ENCODE assay signal across 9 cellular contexts in genomic region chr4:6916587-6917444, GRCh38. TPM values are rescaled to one million over a fixed set of nuclear protein-coding genes. Genes with fewer than 3 reads are reported as not detected.
DNase-seq lines count a peak whose midpoint lies in the region; ATAC-seq and TF ChIP-seq lines count a peak whose summit lies in the region.
"Had no signal": no experiment of that assay in that cellular context is flagged by ENCODE, and none has a peak within 500 bp of the region (broad histone marks: within the 10 kb centered on the region; RNA-seq: fewer than 3 reads in every experiment).

No MANE protein-coding gene starts in this region.

- CTCF ChIA-PET in activated CD8-positive, alpha-beta T cell treated with anti-CD3 and anti-CD28 coated beads, Interleukin-2, amount 10 ng/mL, durations not matched to agents 7 days and 5 days (lab: Charles Lee): interaction anchor here (0.7 to 3.3 kb wide), 8 partner anchors 9 to 68 kb away, joined by 3 to 17 read pairs (median 7); no protein-coding TSS in a partner anchor

- no peaks in the 10 kb centered on the region for H3K9me3 Mint-ChIP-seq in CD14-positive monocyte
- H3K9me3 Mint-ChIP-seq in activated CD8-positive, alpha-beta T cell treated with anti-CD3 and anti-CD28 coated beads, Interleukin-2, amount 10 ng/mL, durations not matched to agents 7 days and 5 days (ENCODE audit: insufficient read depth): no peaks in the 10 kb centered on the region

- TF ChIP-seq CTCF in CD14-positive monocyte (IDR thresholded peaks at IDR 0.05): no peak
- no peak for TF ChIP-seq CTCF in LNCaP clone FGC (IDR thresholded peaks at IDR 0.05; ENCODE audit: control insufficient read depth, extremely low read depth, insufficient read depth)

- peak overlapping the region; percentile 24 to 75 for H3K27ac ChIP-seq in esophagus (ENCODE audit: low read depth in 2 of 2, low read length in 1 of 2)

- peaks cover 0 to 2% (median 1%) of the 10 kb centered on the region in 3 donors for H3K27me3 Mint-ChIP-seq in CD14-positive monocyte (ENCODE audit: low read depth in 3 of 3)
- H3K27me3 Mint-ChIP-seq in activated CD8-positive, alpha-beta T cell treated with anti-CD3 and anti-CD28 coated beads, Interleukin-2, amount 10 ng/mL, durations not matched to agents 7 days and 5 days (ENCODE audit: low read depth): no peaks in the 10 kb centered on the region

- peak; percentile 80 for ATAC-seq in activated CD8-positive, alpha-beta T cell treated with anti-CD3 and anti-CD28 coated beads, Interleukin-2, amount 10 ng/mL, durations not matched to agents 7 days and 5 days
- ATAC-seq in sciatic nerve (peak; percentile 31), HG03442 (IDR thresholded peaks at IDR 0.05; ENCODE audit: unreplicated experiment) (no peak)

- no peaks in the 10 kb centered on the region for H3K36me3 ChIP-seq in esophagus (ENCODE audit: control insufficient read depth in 2 of 2, insufficient read depth in 2 of 2, low read length in 1 of 2)
- H3K36me3 ChIP-seq: thoracic aorta had no signal

- no peak overlapping the region for H3K4me3 ChIP-seq in LNCaP clone FGC (ENCODE audit: low read depth, low read length)
- H3K4me3 ChIP-seq in esophagus (ENCODE audit: low read depth in 1 of 2, low read length in 2 of 2): no peak overlapping the region
- H3K4me3 ChIP-seq: thoracic aorta had no signal

- peaks cover 77% of the 10 kb centered on the region for H3K4me1 Mint-ChIP-seq in CD14-positive monocyte
- peaks cover 57% of the 10 kb centered on the region for H3K4me1 Mint-ChIP-seq in activated CD8-positive, alpha-beta T cell treated with anti-CD3 and anti-CD28 coated beads, Interleukin-2, amount 10 ng/mL, durations not matched to agents 7 days and 5 days (ENCODE audit: low read depth)

- peaks cover 5 to 17% of the 10 kb centered on the region in 2 donors for H3K36me3 Mint-ChIP-seq in CD14-positive monocyte
- peaks cover 10% of the 10 kb centered on the region for H3K36me3 Mint-ChIP-seq in activated CD8-positive, alpha-beta T cell treated with anti-CD3 and anti-CD28 coated beads, Interleukin-2, amount 10 ng/mL, durations not matched to agents 7 days and 5 days (ENCODE audit: low read depth)

- POLR2A ChIA-PET in activated CD8-positive, alpha-beta T cell treated with anti-CD3 and anti-CD28 coated beads, Interleukin-2, amount 10 ng/mL, durations not matched to agents 7 days and 5 days (lab: Charles Lee): interaction anchor here (0.8 to 2.7 kb wide), 6 partner anchors 10 to 151 kb away, joined by 3 to 8 read pairs (median 6); partner anchors contain the start of gene GRPEL1

- H3K27ac Mint-ChIP-seq in CD14-positive monocyte: peak overlapping the region; percentile 89 to 95 (median 92)
- H3K27ac Mint-ChIP-seq in activated CD8-positive, alpha-beta T cell treated with anti-CD3 and anti-CD28 coated beads, Interleukin-2, amount 10 ng/mL, durations not matched to agents 7 days and 5 days: peak overlapping the region; percentile 92

- no peaks in the 10 kb centered on the region for H3K9me3 ChIP-seq in esophagus (ENCODE audit: control insufficient read depth in 2 of 2, insufficient read depth in 1 of 2, low read depth in 1 of 2, low read length in 1 of 2)
- H3K9me3 ChIP-seq: thoracic aorta had no signal

- no peaks in the 10 kb centered on the region for H3K27me3 ChIP-seq in esophagus (ENCODE audit: control insufficient read depth in 1 of 2, insufficient read depth in 2 of 2, low read length in 2 of 2)

- DNase-seq in CD14-positive monocyte (ENCODE audit: low spot score) (peak; percentile 84), LNCaP clone FGC (ENCODE audit: low read depth) (peak; percentile 34), sciatic nerve (ENCODE audit: low spot score) (no peak), pons (ENCODE audit: low spot score) (no peak), cerebellum (ENCODE audit: low spot score) (no peak)
- DNase-seq in activated CD8-positive, alpha-beta T cell treated with anti-CD3 and anti-CD28 coated beads, Interleukin-2, amount 10 ng/mL, durations not matched to agents 7 days and 5 days: peak; percentile 72

- WGBS in esophagus, 2 donors: 35 to 40% methylated on average over 15 of the region's 15 CpGs

- peaks cover 3 to 20% of the 10 kb centered on the region in 2 donors for H3K4me1 ChIP-seq in esophagus (ENCODE audit: control insufficient read depth in 2 of 2, insufficient read depth in 2 of 2, low read length in 1 of 2)

- H3K4me3 Mint-ChIP-seq in CD14-positive monocyte: peak overlapping the region in 1 of 2 donors; percentile 83
- peak overlapping the region; percentile 62 for H3K4me3 Mint-ChIP-seq in activated CD8-positive, alpha-beta T cell treated with anti-CD3 and anti-CD28 coated beads, Interleukin-2, amount 10 ng/mL, durations not matched to agents 7 days and 5 days

- intact Hi-C loops in CD14-positive monocyte (cut with micrococcal nuclease) (loop anchor here (10.0 kb wide), 2 partner anchors 128 to 148 kb away; partner anchors contain the start of genes GRPEL1 (in 1 of the 2) and TADA2B (in 1 of the 2)), sciatic nerve (cut with DNase I) (loop anchor here (10.0 kb wide), 1 partner anchor 58 kb away; no protein-coding TSS in a partner anchor)

RNA-seq across cellular contexts. Expression of gene TBC1D14, which starts 7.2 kb away (rescaled TPM):
- polyA plus RNA-seq in CD14-positive monocyte (10 to 100 TPM; 36.3 to 44.7 TPM), esophagus (10 to 100 TPM; 13.4 to 23.2 TPM)
- 10 to 100 TPM; 39.4 to 39.8 TPM for total RNA-seq in activated CD8-positive, alpha-beta T cell treated with anti-CD3 and anti-CD28 coated beads, Interleukin-2, amount 10 ng/mL, durations not matched to agents 7 days and 5 days
- total RNA-seq in sciatic nerve (68.2 TPM), cerebellum (94.1 TPM)

Comparison
In these comparisons a context has a peak if more than half of its experiments do, and no peak if none do; other contexts are left out.
1. DNase-seq: peak in CD14-positive monocyte (single experiment), LNCaP clone FGC (single experiment) and activated CD8-positive, alpha-beta T cell treated with anti-CD3 and anti-CD28 coated beads, Interleukin-2, amount 10 ng/mL, durations not matched to agents 7 days and 5 days (single experiment); none in sciatic nerve (single experiment), pons (single experiment) and cerebellum (single experiment).